In the genomic region with DNA sequence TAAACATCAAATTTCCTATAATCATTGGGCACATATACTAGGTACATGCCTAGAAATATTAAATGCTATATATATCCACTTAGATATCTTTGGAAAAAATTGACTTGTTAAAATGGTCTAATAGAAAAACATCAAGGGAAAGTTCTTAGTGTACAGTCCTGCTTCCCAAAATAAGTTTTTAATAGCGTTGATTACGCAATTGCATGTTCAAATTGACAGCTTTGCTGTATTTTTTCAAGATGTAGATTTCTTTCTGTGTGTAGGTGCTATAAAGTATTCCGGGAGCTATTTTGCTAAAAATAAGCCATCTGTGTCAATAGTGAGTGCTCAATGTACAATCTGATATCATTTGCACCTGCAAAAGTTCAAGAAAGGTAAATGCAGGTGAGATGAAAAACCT, we compare ENCODE assay signal across 3 cellular contexts.
TF ChIP-seq lines count a peak whose summit lies in the region.

No MANE protein-coding gene starts in this region.

TF ChIP-seq in A549, 52 proteins besides CTCF, POLR2A, EP300 and RAD21:
- TF ChIP-seq RFX5 (IDR thresholded peaks at IDR 0.05) (no peak), CEBPB (IDR thresholded peaks at IDR 0.05) (peak; percentile 57 to 82; a peak in 3 of 4 replicates)

TF ChIP-seq in IMR-90, 13 proteins besides CTCF, POLR2A, EP300 and RAD21:
- no peak for TF ChIP-seq SMC3 (IDR thresholded peaks at IDR 0.05; ENCODE audit: low read depth, low read length)
- peak; percentile 88 for TF ChIP-seq CEBPB (IDR thresholded peaks at IDR 0.05; ENCODE audit: low read depth, low read length)

TF ChIP-seq in K562, 482 proteins besides CTCF, POLR2A, EP300 and RAD21:
- TF ChIP-seq CEBPG (CRISPR knock-in tag; IDR thresholded peaks at IDR 0.05) (no peak), CEBPG (tag; conservative IDR thresholded peaks at IDR 0.05 in 1 of 2, IDR thresholded peaks at IDR 0.05 in 1 of 2) (peak in 1 of 2 experiments; percentile 76; a peak in 2 of 4 replicates), CAMTA2 (CRISPR knock-in tag; conservative IDR thresholded peaks at IDR 0.05) (no peak), CREBBP (IDR thresholded peaks at IDR 0.05; ENCODE audit: low read depth, low read length) (no peak), CEBPB (tag; IDR thresholded peaks at IDR 0.05) (0 out of 2 replicates have a peak, but pooled peaks have one; percentile 14)
